9 cellular contexts compared by ENCODE assay signal in the genomic region with DNA sequence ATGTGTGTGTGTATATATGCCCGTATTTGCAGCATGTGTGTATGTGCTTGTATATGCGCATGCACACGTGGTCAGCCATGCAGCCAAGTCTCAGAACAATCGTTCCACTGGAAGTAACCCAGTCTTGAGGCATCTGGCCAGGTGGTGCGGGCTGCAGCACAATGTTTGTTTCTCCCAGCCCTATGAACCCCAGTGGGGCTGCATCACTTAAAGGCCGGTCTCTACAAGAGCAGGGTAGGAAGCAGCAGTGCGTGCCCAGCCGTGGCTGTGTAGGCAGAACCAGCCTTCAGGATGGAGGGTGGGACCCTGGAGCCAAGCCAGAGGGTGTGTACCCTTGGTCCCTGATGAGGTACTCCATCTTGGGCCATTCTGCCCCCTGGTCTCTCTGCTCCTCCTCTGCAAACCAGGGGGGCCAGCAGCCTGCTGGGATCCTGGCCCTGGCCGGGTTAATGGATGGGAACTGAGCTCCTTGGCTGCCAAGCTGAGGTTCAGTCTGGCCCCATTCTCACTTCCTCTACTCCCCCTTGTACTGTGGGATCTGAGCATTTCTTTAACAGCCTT. TPM values are rescaled to one million over a fixed set of nuclear protein-coding genes. Genes with fewer than 3 reads are reported as not detected.
DNase-seq lines count a peak whose midpoint lies in the region; ATAC-seq and TF ChIP-seq lines count a peak whose summit lies in the region.
"Had no signal": no experiment of that assay in that cellular context is flagged by ENCODE, and none has a peak within 500 bp of the region (broad histone marks: within the 10 kb centered on the region; RNA-seq: fewer than 3 reads in every experiment).

No MANE protein-coding gene starts in this region.

- H3K36me3 ChIP-seq in KOPT-K1 (ENCODE audit: insufficient read depth, low read length) (peaks cover 22% of the 10 kb centered on the region), neuronal stem cell (replicated peaks in 1 of 2; ENCODE audit: control insufficient read depth in 2 of 2, insufficient read depth in 2 of 2, low read length in 2 of 2) (no peaks in the 10 kb centered on the region)

- H3K27ac ChIP-seq in KOPT-K1 (ENCODE audit: low read depth, low read length, poor library complexity, severe bottlenecking) = peak overlapping the region; percentile 42
- no peak overlapping the region for H3K27ac ChIP-seq in neuronal stem cell (replicated peaks; ENCODE audit: low read length)

- no peak overlapping the region for H4K91ac ChIP-seq in neuronal stem cell (ENCODE audit: low read depth, low read length, poor library complexity)

- peak overlapping the region in 1 of 2 donors; percentile 26 for H3K4me3 ChIP-seq in neuronal stem cell (ENCODE audit: low read length in 2 of 2)
- no peak overlapping the region for H3K4me3 ChIP-seq in lower leg skin (ENCODE audit: low read depth, poor library complexity, severe bottlenecking)

- H3K4me2 ChIP-seq in neuronal stem cell (ENCODE audit: insufficient read depth, low read length, poor library complexity, severe bottlenecking) = no peak overlapping the region

- H3K9ac ChIP-seq in neuronal stem cell (ENCODE audit: low read depth, low read length, poor library complexity) = peak overlapping the region; percentile 10

- H3K9me3 ChIP-seq in KOPT-K1 (ENCODE audit: insufficient read depth, low read length, poor library complexity, severe bottlenecking) = no peaks in the 10 kb centered on the region
- no peaks in the 10 kb centered on the region for H3K9me3 ChIP-seq in neuronal stem cell (replicated peaks in 1 of 2; ENCODE audit: control insufficient read depth in 2 of 2, insufficient read depth in 1 of 2, low read depth in 1 of 2, low read length in 2 of 2)

- H3K18ac ChIP-seq in neuronal stem cell (ENCODE audit: low read length) = peak overlapping the region; percentile 1

- peaks cover 7% of the 10 kb centered on the region for H3K79me1 ChIP-seq in neuronal stem cell (ENCODE audit: low read depth, low read length)

- no peak overlapping the region for H3K4ac ChIP-seq in neuronal stem cell (ENCODE audit: low read length)

- H2BK120ac ChIP-seq in neuronal stem cell (ENCODE audit: low read depth, low read length) = no peak overlapping the region

- no peak overlapping the region for H4K8ac ChIP-seq in neuronal stem cell (ENCODE audit: low read depth, low read length)

- no peak overlapping the region for H2AFZ ChIP-seq in neuronal stem cell (ENCODE audit: low read length)

- H3K14ac ChIP-seq in neuronal stem cell (ENCODE audit: low read length) = no peak overlapping the region

- DNase-seq in CD1c-positive myeloid dendritic cell (ENCODE audit: extremely low spot score) (peak; percentile 71), cerebellar cortex (ENCODE audit: low spot score) (peak; percentile 23), neuronal stem cell (ENCODE audit: low spot score) (no peak), iPS-NIHi11 (ENCODE audit: low spot score) (no peak), GDM1 (lab: John Stamatoyannopoulos, UW) (no peak), lower leg skin (ENCODE audit: low spot score in 2 of 2) (no peak)

- no peak overlapping the region for H2AK5ac ChIP-seq in neuronal stem cell (ENCODE audit: low read depth, low read length)

- H3K23ac ChIP-seq in neuronal stem cell (ENCODE audit: low read depth, low read length, poor library complexity) = no peak overlapping the region

- peak; percentile 55 for ATAC-seq in GM19463 (IDR thresholded peaks at IDR 0.05; ENCODE audit: unreplicated experiment)
- ATAC-seq: HCT116 had no signal

- H3K27me3 ChIP-seq in neuronal stem cell (ENCODE audit: control insufficient read depth in 3 of 3, insufficient read depth in 3 of 3, low read depth in 1 of 3, low read length in 3 of 3) = no peaks in the 10 kb centered on the region

- WGBS in neuronal stem cell (ENCODE audit: extremely low coverage in 2 of 2, insufficient read length in 2 of 2, insufficient replicate concordance in 1 of 2), 2 donors = no CpG with 5 or more reads among the region's 9 CpGs
- WGBS in lower leg skin, 2 donors = 9 to 19% methylated on average over 8 to 9 of the region's 9 CpGs

- no peak overlapping the region for H2BK5ac ChIP-seq in neuronal stem cell (ENCODE audit: low read length)

- peaks cover 4 to 6% of the 10 kb centered on the region in 2 donors for H3K4me1 ChIP-seq in neuronal stem cell (ENCODE audit: control insufficient read depth in 2 of 2, insufficient read depth in 1 of 2, low read depth in 1 of 2, low read length in 2 of 2)

- TF ChIP-seq POLR2A in lower leg skin (IDR thresholded peaks at IDR 0.05) = no peak

- no peak overlapping the region for H2BK15ac ChIP-seq in neuronal stem cell (ENCODE audit: low read length)

- no peak for TF ChIP-seq CTCF in lower leg skin (IDR thresholded peaks at IDR 0.05)

- intact Hi-C loops in lower leg skin (cut with DNase I; ENCODE audit: low total_unique reads) = no loop called here

- no peak overlapping the region for H2BK12ac ChIP-seq in neuronal stem cell (ENCODE audit: low read length)

RNA-seq across cellular contexts. Expression of gene KLF13, which starts 11.8 kb away (rescaled TPM):
- 42.9 TPM for polyA plus RNA-seq in neuronal stem cell (2013, experiment 1 of 2)
- 42.1 TPM for polyA plus RNA-seq in neuronal stem cell (2013, experiment 2 of 2)
- total RNA-seq in lower leg skin = 100 to 1,000 TPM in 2 of 4 donors, 10 to 100 TPM in 2; 50.8 to 151 (median 98.7) TPM

Comparison
In these comparisons a context has a peak if more than half of its experiments do, and no peak if none do; other contexts are left out.
1. DNase-seq: peak in CD1c-positive myeloid dendritic cell (single experiment) and cerebellar cortex (single experiment); none in neuronal stem cell (single experiment), iPS-NIHi11 (single experiment), GDM1 (single experiment) and lower leg skin (0 of 2).